Comparison of ENCODE assay signal across 29 cellular contexts in genomic region chr17:37121616-37122015, GRCh38.
"Had no signal": no experiment of that assay in that cellular context is flagged by ENCODE, and none has a peak within 500 bp of the region (broad histone marks: within the 10 kb centered on the region; RNA-seq: fewer than 3 reads in every experiment).

No MANE protein-coding gene starts in this region.

- H3K27ac Mint-ChIP-seq: activated CD4-positive, alpha-beta memory T cell treated with anti-CD3 and anti-CD28 coated beads for 36 hours; activated CD4-positive, alpha-beta T cell treated with anti-CD3 and anti-CD28 coated beads for 36 hours; activated CD4-positive, alpha-beta T cell treated with anti-CD3 and anti-CD28 coated beads, Interleukin-2, amount 10 ng/mL, durations not matched to agents 24 days and 14 days; activated CD8-positive, alpha-beta memory T cell treated with anti-CD3 and anti-CD28 coated beads, Interleukin-2, amount 10 ng/mL, durations not matched to agents 7 days and 5 days; activated CD8-positive, alpha-beta T cell treated with anti-CD3 and anti-CD28 coated beads, Interleukin-2, amount 10 ng/mL, durations not matched to agents 7 days and 5 days; activated naive CD4-positive, alpha-beta T cell treated with anti-CD3 and anti-CD28 coated beads, Interleukin-2, amount 10 ng/mL, durations not matched to agents 7 days and 5 days; activated naive CD8-positive, alpha-beta T cell treated with anti-CD3 and anti-CD28 coated beads, Interleukin-2, amount 10 ng/mL, durations not matched to agents 7 days and 5 days; activated T-cell treated with anti-CD3 and anti-CD28 coated beads, Interleukin-2, amount 50 U/mL, for 24 hours; activated T-cell treated with anti-CD3 and anti-CD28 coated beads, Interleukin-2, amount 50 U/mL, for 72 hours; dendritic cell treated with granulocyte-macrophage colony-stimulating factor and Interleukin-4, amounts not matched to agents 40 ng/mL and 50 ng/mL, for 4 days; endodermal cell had no signal

- H3K27me3 ChIP-seq: brain microvascular endothelial cell, dorsolateral prefrontal cortex, esophagus muscularis mucosa, foreskin keratinocyte, gastroesophageal sphincter, heart right ventricle had no signal

- H3K9me3 Mint-ChIP-seq: activated CD4-positive, alpha-beta memory T cell treated with anti-CD3 and anti-CD28 coated beads for 36 hours; activated CD4-positive, alpha-beta T cell treated with anti-CD3 and anti-CD28 coated beads, Interleukin-2, amount 10 ng/mL, durations not matched to agents 24 days and 14 days; activated naive CD4-positive, alpha-beta T cell treated with anti-CD3 and anti-CD28 coated beads, Interleukin-2, amount 10 ng/mL, durations not matched to agents 7 days and 5 days; activated naive CD4-positive, alpha-beta T cell treated with anti-CD3 and anti-CD28 coated beads, Interleukin-2, amount 50 U/mL, for 72 hours; activated naive CD8-positive, alpha-beta T cell treated with anti-CD3 and anti-CD28 coated beads, Interleukin-2, amount 10 ng/mL, durations not matched to agents 7 days and 5 days; activated T-cell treated with anti-CD3 and anti-CD28 coated beads, Interleukin-2, amount 50 U/mL, for 24 hours; activated T-cell treated with anti-CD3 and anti-CD28 coated beads, Interleukin-2, amount 50 U/mL, for 72 hours; central memory CD8-positive, alpha-beta T cell; dendritic cell treated with granulocyte-macrophage colony-stimulating factor and Interleukin-4, amounts not matched to agents 40 ng/mL and 50 ng/mL, for 4 days; endodermal cell had no signal

- H3K4me3 ChIP-seq: coronary artery, dorsolateral prefrontal cortex, esophagus muscularis mucosa, gastroesophageal sphincter, heart right ventricle had no signal

- H3K27me3 Mint-ChIP-seq: activated CD4-positive, alpha-beta memory T cell treated with anti-CD3 and anti-CD28 coated beads for 36 hours; activated CD4-positive, alpha-beta T cell treated with anti-CD3 and anti-CD28 coated beads for 36 hours; activated CD4-positive, alpha-beta T cell treated with anti-CD3 and anti-CD28 coated beads, Interleukin-2, amount 10 ng/mL, durations not matched to agents 24 days and 14 days; activated CD8-positive, alpha-beta memory T cell treated with anti-CD3 and anti-CD28 coated beads, Interleukin-2, amount 10 ng/mL, durations not matched to agents 7 days and 5 days; activated naive CD4-positive, alpha-beta T cell treated with anti-CD3 and anti-CD28 coated beads, Interleukin-2, amount 10 ng/mL, durations not matched to agents 7 days and 5 days; activated naive CD8-positive, alpha-beta T cell treated with anti-CD3 and anti-CD28 coated beads, Interleukin-2, amount 10 ng/mL, durations not matched to agents 7 days and 5 days; activated T-cell treated with anti-CD3 and anti-CD28 coated beads, Interleukin-2, amount 50 U/mL, for 24 hours; central memory CD8-positive, alpha-beta T cell; dendritic cell treated with granulocyte-macrophage colony-stimulating factor and Interleukin-4, amounts not matched to agents 40 ng/mL and 50 ng/mL, for 4 days had no signal

- H3K4me3 Mint-ChIP-seq: activated CD4-positive, alpha-beta memory T cell treated with anti-CD3 and anti-CD28 coated beads for 36 hours; activated CD4-positive, alpha-beta T cell treated with anti-CD3 and anti-CD28 coated beads for 36 hours; activated CD4-positive, alpha-beta T cell treated with anti-CD3 and anti-CD28 coated beads, Interleukin-2, amount 10 ng/mL, durations not matched to agents 24 days and 14 days; activated CD8-positive, alpha-beta memory T cell treated with anti-CD3 and anti-CD28 coated beads, Interleukin-2, amount 10 ng/mL, durations not matched to agents 7 days and 5 days; activated CD8-positive, alpha-beta T cell treated with anti-CD3 and anti-CD28 coated beads, Interleukin-2, amount 10 ng/mL, durations not matched to agents 7 days and 5 days; activated naive CD4-positive, alpha-beta T cell treated with anti-CD3 and anti-CD28 coated beads, Interleukin-2, amount 10 ng/mL, durations not matched to agents 7 days and 5 days; activated naive CD8-positive, alpha-beta T cell treated with anti-CD3 and anti-CD28 coated beads, Interleukin-2, amount 10 ng/mL, durations not matched to agents 7 days and 5 days; activated T-cell treated with anti-CD3 and anti-CD28 coated beads, Interleukin-2, amount 50 U/mL, for 24 hours; activated T-cell treated with anti-CD3 and anti-CD28 coated beads, Interleukin-2, amount 50 U/mL, for 72 hours; central memory CD8-positive, alpha-beta T cell; dendritic cell treated with granulocyte-macrophage colony-stimulating factor and Interleukin-4, amounts not matched to agents 40 ng/mL and 50 ng/mL, for 4 days; endodermal cell had no signal

- H3K4me1 ChIP-seq: foreskin keratinocyte, gastroesophageal sphincter had no signal

- H3K4me1 Mint-ChIP-seq: activated CD4-positive, alpha-beta T cell treated with anti-CD3 and anti-CD28 coated beads for 36 hours; activated CD8-positive, alpha-beta memory T cell treated with anti-CD3 and anti-CD28 coated beads, Interleukin-2, amount 10 ng/mL, durations not matched to agents 7 days and 5 days; activated naive CD4-positive, alpha-beta T cell treated with anti-CD3 and anti-CD28 coated beads, Interleukin-2, amount 10 ng/mL, durations not matched to agents 7 days and 5 days; activated naive CD8-positive, alpha-beta T cell treated with anti-CD3 and anti-CD28 coated beads, Interleukin-2, amount 10 ng/mL, durations not matched to agents 7 days and 5 days; central memory CD8-positive, alpha-beta T cell had no signal

- H3K9me3 ChIP-seq: esophagus muscularis mucosa, gastroesophageal sphincter, heart right ventricle had no signal

- H3K27ac ChIP-seq: brain microvascular endothelial cell, coronary artery, dorsolateral prefrontal cortex, esophagus muscularis mucosa, foreskin keratinocyte, gastroesophageal sphincter, heart right ventricle had no signal

- DNase-seq: activated CD4-positive, alpha-beta memory T cell treated with anti-CD3 and anti-CD28 coated beads for 36 hours; activated CD4-positive, alpha-beta T cell treated with anti-CD3 and anti-CD28 coated beads for 36 hours; activated CD4-positive, alpha-beta T cell treated with anti-CD3 and anti-CD28 coated beads, Interleukin-2, amount 10 ng/mL, durations not matched to agents 24 days and 14 days; activated CD4-positive, CD25-positive, alpha-beta regulatory T cell; activated CD4-positive, CD25-positive, alpha-beta regulatory T cell treated with anti-CD3 and anti-CD28 coated beads, Interleukin-2, amount 50 U/mL, for 72 hours; activated CD8-positive, alpha-beta memory T cell treated with anti-CD3 and anti-CD28 coated beads, Interleukin-2, amount 10 ng/mL, durations not matched to agents 7 days and 5 days; activated CD8-positive, alpha-beta memory T cell treated with anti-CD3 and anti-CD28 coated beads, Interleukin-2, amount 50 U/mL, for 48 hours; activated CD8-positive, alpha-beta T cell treated with anti-CD3 and anti-CD28 coated beads, Interleukin-2, amount 10 ng/mL, durations not matched to agents 7 days and 5 days; activated gamma-delta T cell; activated naive CD4-positive, alpha-beta T cell; activated naive CD4-positive, alpha-beta T cell treated with anti-CD3 and anti-CD28 coated beads, Interleukin-2, amount 10 ng/mL, durations not matched to agents 7 days and 5 days; activated naive CD8-positive, alpha-beta T cell treated with anti-CD3 and anti-CD28 coated beads, Interleukin-2, amount 10 ng/mL, durations not matched to agents 7 days and 5 days; activated T-cell treated with anti-CD3 and anti-CD28 coated beads for 4 hours; activated T-cell treated with anti-CD3 and anti-CD28 coated beads, Interleukin-2, amount 50 U/mL, for 24 hours; activated T-cell treated with anti-CD3 and anti-CD28 coated beads, Interleukin-2, amount 50 U/mL, for 72 hours; brain microvascular endothelial cell; dorsolateral prefrontal cortex; effector memory CD4-positive, alpha-beta T cell; endodermal cell; erythroblast; foreskin keratinocyte; heart right ventricle; T-helper 2 cell had no signal
